Comparison of ENCODE assay signal across 1 cellular context in the genomic region with DNA sequence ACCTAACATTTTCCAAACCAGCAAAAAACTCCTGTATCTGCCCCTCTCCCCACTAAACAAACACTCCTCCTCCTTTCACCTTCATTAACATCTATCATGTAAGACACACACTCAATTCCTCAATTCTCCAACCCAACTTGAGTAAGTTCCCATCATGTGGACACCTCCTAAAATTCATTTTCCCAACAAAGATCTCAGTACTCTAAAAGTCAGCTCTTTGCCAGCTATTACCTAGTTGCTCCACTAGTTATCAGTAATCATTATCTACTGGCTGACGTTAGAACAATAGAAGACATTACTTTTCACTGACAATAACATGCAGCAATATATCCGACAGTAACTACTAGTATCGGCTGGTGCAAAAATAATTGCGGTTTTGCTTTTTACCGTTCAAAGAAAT.
TF ChIP-seq lines count a peak whose summit lies in the region.

No MANE protein-coding gene starts in this region.

TF ChIP-seq in K562, 482 proteins besides CTCF, POLR2A, EP300 and RAD21:
- TF ChIP-seq FOXK1 (CRISPR knock-in tag; IDR thresholded peaks at IDR 0.05; ENCODE audit: borderline replicate concordance), result no peak
- TF ChIP-seq SUPT5H (IDR thresholded peaks at IDR 0.05), result 0 out of 2 replicates have a peak, but pooled peaks have one; percentile 45
- no peak for TF ChIP-seq CHD2 (IDR thresholded peaks at IDR 0.05; ENCODE audit: low read depth, low read length)
- TF ChIP-seq, protein P1, sequence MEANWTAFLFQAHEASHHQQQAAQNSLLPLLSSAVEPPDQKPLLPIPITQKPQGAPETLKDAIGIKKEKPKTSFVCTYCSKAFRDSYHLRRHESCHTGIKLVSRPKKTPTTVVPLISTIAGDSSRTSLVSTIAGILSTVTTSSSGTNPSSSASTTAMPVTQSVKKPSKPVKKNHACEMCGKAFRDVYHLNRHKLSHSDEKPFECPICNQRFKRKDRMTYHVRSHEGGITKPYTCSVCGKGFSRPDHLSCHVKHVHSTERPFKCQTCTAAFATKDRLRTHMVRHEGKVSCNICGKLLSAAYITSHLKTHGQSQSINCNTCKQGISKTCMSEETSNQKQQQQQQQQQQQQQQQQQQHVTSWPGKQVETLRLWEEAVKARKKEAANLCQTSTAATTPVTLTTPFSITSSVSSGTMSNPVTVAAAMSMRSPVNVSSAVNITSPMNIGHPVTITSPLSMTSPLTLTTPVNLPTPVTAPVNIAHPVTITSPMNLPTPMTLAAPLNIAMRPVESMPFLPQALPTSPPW (CRISPR knock-in tag; IDR thresholded peaks at IDR 0.05), result no peak
